In the genomic region with DNA sequence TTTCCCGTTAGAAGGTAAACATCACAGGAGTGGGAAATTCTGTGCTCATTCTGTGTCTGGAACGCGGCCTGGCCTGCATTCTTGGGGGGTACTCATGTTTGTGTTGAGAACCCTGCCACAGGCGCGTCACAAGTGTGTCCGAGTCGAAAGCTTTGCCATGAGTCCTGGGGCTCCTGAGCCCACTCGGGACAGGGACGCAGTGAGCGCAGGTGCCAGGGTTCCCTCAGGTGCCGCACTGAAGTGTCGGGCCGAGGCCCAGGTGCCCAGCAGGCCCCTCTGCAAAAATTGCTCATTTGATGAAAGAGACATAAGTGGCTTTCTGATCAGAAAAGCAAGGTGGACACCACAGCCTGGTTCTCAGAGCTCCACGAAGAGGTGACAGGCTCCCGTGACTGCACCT, we compare ENCODE assay signal across 22 cellular contexts. TPM values are rescaled to one million over a fixed set of nuclear protein-coding genes. Genes with fewer than 3 reads are reported as not detected.
DNase-seq lines count a peak whose midpoint lies in the region; ATAC-seq and TF ChIP-seq lines count a peak whose summit lies in the region.
"Had no signal": no experiment of that assay in that cellular context is flagged by ENCODE, and none has a peak within 500 bp of the region (broad histone marks: within the 10 kb centered on the region; RNA-seq: fewer than 3 reads in every experiment).

No MANE protein-coding gene starts in this region.

- no peak overlapping the region for H3K4ac ChIP-seq in neuronal stem cell (ENCODE audit: low read length)

- no peak overlapping the region for H3K14ac ChIP-seq in neuronal stem cell (ENCODE audit: low read length)

- DNase-seq in natural killer cell treated with Interleukin-12 subunit alpha and Interleukin-12 subunit beta and Interleukin-15 and Interleukin-18, amount 100 ng/mL, for 72 hours (ENCODE audit: low spot score): no peak
- DNase-seq in natural killer cell (no peak), neuronal stem cell (ENCODE audit: low spot score) (no peak), amniotic stem cell (lab: John Stamatoyannopoulos, UW) (no peak), DMS153 (lab: John Stamatoyannopoulos, UW) (no peak)
- no peak for DNase-seq in activated T-helper 1 cell treated with anti-CD3 and anti-CD28 coated beads, Interleukin-12 subunit alpha, Interleukin-12 subunit beta, Interleukin-2, Interleukin-4 antibody, amounts not matched to agents 30 ng/mL and 10 ng/mL and 1 ng/mL, durations not matched to agents 14 hours and 24 hours and 36 hours (ENCODE audit: low spot score)
- DNase-seq: BE2C, COR-L47, DND-41, Karpas-422, NCI-H187, NCI-H2107, NCI-H446 treated with DMSO at 0.1 percent for 48 hours, NCI-H526 treated with DMSO at 0.1 percent for 48 hours, SHP77 had no signal

- H3K79me1 ChIP-seq in neuronal stem cell (ENCODE audit: low read depth, low read length): peaks cover 17% of the 10 kb centered on the region

- no peak overlapping the region for H2BK120ac ChIP-seq in neuronal stem cell (ENCODE audit: low read depth, low read length)

- no peaks in the 10 kb centered on the region for H3K27me3 ChIP-seq in neuronal stem cell (ENCODE audit: control insufficient read depth in 3 of 3, insufficient read depth in 3 of 3, low read depth in 1 of 3, low read length in 3 of 3)
- H3K27me3 ChIP-seq: BE2C had no signal

- no peak overlapping the region for H3K23ac ChIP-seq in neuronal stem cell (ENCODE audit: low read depth, low read length, poor library complexity)

- no peak overlapping the region for H3K4me3 ChIP-seq in neuronal stem cell (ENCODE audit: low read length in 2 of 2)
- H3K4me3 ChIP-seq: A549, GM12878, GM23248, SK-N-MC had no signal

- TF ChIP-seq CTCF in natural killer cell (IDR thresholded peaks at IDR 0.05): no peak

- H2BK15ac ChIP-seq in neuronal stem cell (ENCODE audit: low read length): no peak overlapping the region

- no peak for ATAC-seq in natural killer cell treated with Interleukin-12 subunit alpha and Interleukin-12 subunit beta and Interleukin-15 and Interleukin-18, amount 100 ng/mL, for 72 hours
- no peak for ATAC-seq in natural killer cell
- no peak for ATAC-seq in GM18502 (IDR thresholded peaks at IDR 0.05; ENCODE audit: poor library complexity, unreplicated experiment)
- ATAC-seq: A549 had no signal

- H3K4me2 ChIP-seq in neuronal stem cell (ENCODE audit: insufficient read depth, low read length, poor library complexity, severe bottlenecking): no peak overlapping the region
- H3K4me2 ChIP-seq: A549 had no signal

- peaks cover 32 to 54% of the 10 kb centered on the region in 2 donors for H3K4me1 Mint-ChIP-seq in natural killer cell treated with Interleukin-12 subunit alpha and Interleukin-12 subunit beta and Interleukin-15 and Interleukin-18, amount 100 ng/mL, for 72 hours (ENCODE audit: low read depth in 2 of 2)
- H3K4me1 Mint-ChIP-seq in natural killer cell: peaks cover 19 to 25% of the 10 kb centered on the region in 2 donors
- peaks cover 24% of the 10 kb centered on the region for H3K4me1 Mint-ChIP-seq in activated T-helper 1 cell treated with anti-CD3 and anti-CD28 coated beads, Interleukin-12 subunit alpha, Interleukin-12 subunit beta, Interleukin-2, Interleukin-4 antibody, amounts not matched to agents 30 ng/mL and 10 ng/mL and 1 ng/mL, durations not matched to agents 14 hours and 24 hours and 36 hours (ENCODE audit: low read depth)

- peak overlapping the region; percentile 24 for H2BK5ac ChIP-seq in neuronal stem cell (ENCODE audit: low read length)

- H3K27ac Mint-ChIP-seq in natural killer cell treated with Interleukin-12 subunit alpha and Interleukin-12 subunit beta and Interleukin-15 and Interleukin-18, amount 100 ng/mL, for 72 hours: peak overlapping the region; percentile 89 to 91
- H3K27ac Mint-ChIP-seq in natural killer cell: no peak overlapping the region
- H3K27ac Mint-ChIP-seq in activated T-helper 1 cell treated with anti-CD3 and anti-CD28 coated beads, Interleukin-12 subunit alpha, Interleukin-12 subunit beta, Interleukin-2, Interleukin-4 antibody, amounts not matched to agents 30 ng/mL and 10 ng/mL and 1 ng/mL, durations not matched to agents 14 hours and 24 hours and 36 hours: no peak overlapping the region

- H3K18ac ChIP-seq in neuronal stem cell (ENCODE audit: low read length): no peak overlapping the region

- H4K91ac ChIP-seq in neuronal stem cell (ENCODE audit: low read depth, low read length, poor library complexity): no peak overlapping the region

- no peak overlapping the region for H2AFZ ChIP-seq in neuronal stem cell (ENCODE audit: low read length)
- H2AFZ ChIP-seq: GM23248 had no signal

- no peaks in the 10 kb centered on the region for H3K9me3 Mint-ChIP-seq in natural killer cell treated with Interleukin-12 subunit alpha and Interleukin-12 subunit beta and Interleukin-15 and Interleukin-18, amount 100 ng/mL, for 72 hours
- H3K9me3 Mint-ChIP-seq in natural killer cell: no peaks in the 10 kb centered on the region
- no peaks in the 10 kb centered on the region for H3K9me3 Mint-ChIP-seq in activated T-helper 1 cell treated with anti-CD3 and anti-CD28 coated beads, Interleukin-12 subunit alpha, Interleukin-12 subunit beta, Interleukin-2, Interleukin-4 antibody, amounts not matched to agents 30 ng/mL and 10 ng/mL and 1 ng/mL, durations not matched to agents 14 hours and 24 hours and 36 hours
- H3K9me3 Mint-ChIP-seq: CD4-positive, alpha-beta T cell had no signal

- intact Hi-C loops in natural killer cell (cut with micrococcal nuclease): no loop called here
- intact Hi-C loops in activated T-helper 1 cell treated with anti-CD3 and anti-CD28 coated beads, Interleukin-12 subunit alpha, Interleukin-12 subunit beta, Interleukin-2, Interleukin-4 antibody, amounts not matched to agents 30 ng/mL and 10 ng/mL and 1 ng/mL, durations not matched to agents 14 hours and 24 hours and 36 hours (cut with micrococcal nuclease): no loop called here

- no peaks in the 10 kb centered on the region for H3K9me3 ChIP-seq in neuronal stem cell (replicated peaks in 1 of 2; ENCODE audit: control insufficient read depth in 2 of 2, insufficient read depth in 1 of 2, low read depth in 1 of 2, low read length in 2 of 2)
- H3K9me3 ChIP-seq: A549, BE2C had no signal

- no peaks in the 10 kb centered on the region for H3K4me1 ChIP-seq in neuronal stem cell (ENCODE audit: control insufficient read depth in 2 of 2, insufficient read depth in 1 of 2, low read depth in 1 of 2, low read length in 2 of 2)
- H3K4me1 ChIP-seq: BE2C had no signal

- H3K27ac ChIP-seq in neuronal stem cell (replicated peaks; ENCODE audit: low read length): no peak overlapping the region
- H3K27ac ChIP-seq: A549, GM23248, SK-N-MC had no signal

- peak overlapping the region; percentile 83 for H3K4me3 Mint-ChIP-seq in natural killer cell treated with Interleukin-12 subunit alpha and Interleukin-12 subunit beta and Interleukin-15 and Interleukin-18, amount 100 ng/mL, for 72 hours
- H3K4me3 Mint-ChIP-seq in natural killer cell: no peak overlapping the region
- peak overlapping the region; percentile 54 for H3K4me3 Mint-ChIP-seq in activated T-helper 1 cell treated with anti-CD3 and anti-CD28 coated beads, Interleukin-12 subunit alpha, Interleukin-12 subunit beta, Interleukin-2, Interleukin-4 antibody, amounts not matched to agents 30 ng/mL and 10 ng/mL and 1 ng/mL, durations not matched to agents 14 hours and 24 hours and 36 hours
- H3K4me3 Mint-ChIP-seq: CD4-positive, alpha-beta T cell had no signal

- H2AK5ac ChIP-seq in neuronal stem cell (ENCODE audit: low read depth, low read length): no peak overlapping the region

- H3K36me3 ChIP-seq in neuronal stem cell (replicated peaks in 1 of 2; ENCODE audit: control insufficient read depth in 2 of 2, insufficient read depth in 2 of 2, low read length in 2 of 2): peaks cover 7 to 18% of the 10 kb centered on the region in 2 donors

- WGBS in neuronal stem cell (ENCODE audit: extremely low coverage in 2 of 2, insufficient read length in 2 of 2, insufficient replicate concordance in 1 of 2), 2 donors: no CpG with 5 or more reads among the region's 15 CpGs

- no peak overlapping the region for H3K9ac ChIP-seq in neuronal stem cell (ENCODE audit: low read depth, low read length, poor library complexity)
- H3K9ac ChIP-seq: GM23248 had no signal

- H3K36me3 Mint-ChIP-seq in natural killer cell treated with Interleukin-12 subunit alpha and Interleukin-12 subunit beta and Interleukin-15 and Interleukin-18, amount 100 ng/mL, for 72 hours: no peaks in the 10 kb centered on the region
- no peaks in the 10 kb centered on the region for H3K36me3 Mint-ChIP-seq in natural killer cell
- peaks cover 16% of the 10 kb centered on the region for H3K36me3 Mint-ChIP-seq in activated T-helper 1 cell treated with anti-CD3 and anti-CD28 coated beads, Interleukin-12 subunit alpha, Interleukin-12 subunit beta, Interleukin-2, Interleukin-4 antibody, amounts not matched to agents 30 ng/mL and 10 ng/mL and 1 ng/mL, durations not matched to agents 14 hours and 24 hours and 36 hours (ENCODE audit: low read depth)

- no peaks in the 10 kb centered on the region for H3K27me3 Mint-ChIP-seq in natural killer cell treated with Interleukin-12 subunit alpha and Interleukin-12 subunit beta and Interleukin-15 and Interleukin-18, amount 100 ng/mL, for 72 hours
- H3K27me3 Mint-ChIP-seq in natural killer cell (ENCODE audit: low read depth in 2 of 2): no peaks in the 10 kb centered on the region
- H3K27me3 Mint-ChIP-seq in activated T-helper 1 cell treated with anti-CD3 and anti-CD28 coated beads, Interleukin-12 subunit alpha, Interleukin-12 subunit beta, Interleukin-2, Interleukin-4 antibody, amounts not matched to agents 30 ng/mL and 10 ng/mL and 1 ng/mL, durations not matched to agents 14 hours and 24 hours and 36 hours (ENCODE audit: insufficient read depth): peaks cover 3% of the 10 kb centered on the region
- H3K27me3 Mint-ChIP-seq: CD4-positive, alpha-beta T cell had no signal

- no peak overlapping the region for H2BK12ac ChIP-seq in neuronal stem cell (ENCODE audit: low read length)

- no peak overlapping the region for H4K8ac ChIP-seq in neuronal stem cell (ENCODE audit: low read depth, low read length)

RNA-seq across cellular contexts. Expression of a gene that starts 4.7 kb away (rescaled TPM):
- total RNA-seq in natural killer cell treated with Interleukin-12 subunit alpha and Interleukin-12 subunit beta and Interleukin-15 and Interleukin-18, amount 100 ng/mL, for 72 hours: 10 to 100 TPM; 36.6 to 60.1 TPM
- total RNA-seq in natural killer cell: 10 to 100 TPM; 28.9 to 45.5 (median 43.4) TPM
- 27.1 and 28.7 TPM in 2 replicates for total RNA-seq in activated T-helper 1 cell treated with anti-CD3 and anti-CD28 coated beads, Interleukin-12 subunit alpha, Interleukin-12 subunit beta, Interleukin-2, Interleukin-4 antibody, amounts not matched to agents 30 ng/mL and 10 ng/mL and 1 ng/mL, durations not matched to agents 14 hours and 24 hours and 36 hours
- polyA plus RNA-seq in neuronal stem cell (2013, experiment 1 of 2): 5.2 TPM
- polyA plus RNA-seq in neuronal stem cell (2013, experiment 2 of 2): 5.3 TPM

RNA-seq across cellular contexts. Expression of a gene that starts 37.3 kb away (rescaled TPM):
- 10 to 100 TPM; 27.8 to 70.6 TPM for total RNA-seq in natural killer cell treated with Interleukin-12 subunit alpha and Interleukin-12 subunit beta and Interleukin-15 and Interleukin-18, amount 100 ng/mL, for 72 hours
- total RNA-seq in natural killer cell: 10 to 100 TPM; 25.6 to 40.9 (median 34.7) TPM
- total RNA-seq in activated T-helper 1 cell treated with anti-CD3 and anti-CD28 coated beads, Interleukin-12 subunit alpha, Interleukin-12 subunit beta, Interleukin-2, Interleukin-4 antibody, amounts not matched to agents 30 ng/mL and 10 ng/mL and 1 ng/mL, durations not matched to agents 14 hours and 24 hours and 36 hours: 50.1 and 57.5 TPM in 2 replicates
- 25.2 TPM for polyA plus RNA-seq in neuronal stem cell (2013, experiment 1 of 2)
- 27.0 TPM for polyA plus RNA-seq in neuronal stem cell (2013, experiment 2 of 2)

RNA-seq across cellular contexts. Expression of a gene that starts 37.4 kb away (rescaled TPM):
- total RNA-seq in natural killer cell treated with Interleukin-12 subunit alpha and Interleukin-12 subunit beta and Interleukin-15 and Interleukin-18, amount 100 ng/mL, for 72 hours: 1 to 10 TPM in 1 of 2 donors, under 1 TPM in 1; 0.83 to 2.8 TPM
- under 1 TPM in 1 of 3 donors, not detected in 2; 0.88 TPM for total RNA-seq in natural killer cell
- 0.51 and 0.60 TPM in 2 replicates for total RNA-seq in activated T-helper 1 cell treated with anti-CD3 and anti-CD28 coated beads, Interleukin-12 subunit alpha, Interleukin-12 subunit beta, Interleukin-2, Interleukin-4 antibody, amounts not matched to agents 30 ng/mL and 10 ng/mL and 1 ng/mL, durations not matched to agents 14 hours and 24 hours and 36 hours
- polyA plus RNA-seq in neuronal stem cell (2013, experiment 1 of 2): 0.45 TPM
- polyA plus RNA-seq in neuronal stem cell (2013, experiment 2 of 2): 0.47 TPM
- total RNA-seq: GM23248, MCF 10A had no signal
- polyA plus RNA-seq: GM23248 had no signal

RNA-seq across cellular contexts. Expression of a gene that starts 52.6 kb away (rescaled TPM):
- total RNA-seq in natural killer cell treated with Interleukin-12 subunit alpha and Interleukin-12 subunit beta and Interleukin-15 and Interleukin-18, amount 100 ng/mL, for 72 hours: 100 to 1,000 TPM in 1 of 2 donors, 10 to 100 TPM in 1; 65.1 to 155 TPM
- 10 to 100 TPM; 15.4 to 17.5 (median 15.6) TPM for total RNA-seq in natural killer cell
- total RNA-seq in activated T-helper 1 cell treated with anti-CD3 and anti-CD28 coated beads, Interleukin-12 subunit alpha, Interleukin-12 subunit beta, Interleukin-2, Interleukin-4 antibody, amounts not matched to agents 30 ng/mL and 10 ng/mL and 1 ng/mL, durations not matched to agents 14 hours and 24 hours and 36 hours: 102 and 106 TPM in 2 replicates
- 62.1 TPM for polyA plus RNA-seq in neuronal stem cell (2013, experiment 1 of 2)
- 62.7 TPM for polyA plus RNA-seq in neuronal stem cell (2013, experiment 2 of 2)

Comparison
In these comparisons a context has a peak if more than half of its experiments do, and no peak if none do; other contexts are left out.
1. H3K27ac Mint-ChIP-seq: peak in natural killer cell treated with Interleukin-12 subunit alpha and Interleukin-12 subunit beta and Interleukin-15 and Interleukin-18, amount 100 ng/mL, for 72 hours (2 of 2); none in natural killer cell (0 of 2) and activated T-helper 1 cell treated with anti-CD3 and anti-CD28 coated beads, Interleukin-12 subunit alpha, Interleukin-12 subunit beta, Interleukin-2, Interleukin-4 antibody, amounts not matched to agents 30 ng/mL and 10 ng/mL and 1 ng/mL, durations not matched to agents 14 hours and 24 hours and 36 hours (single experiment).